38 cellular contexts compared by ENCODE assay signal in genomic region chr4:100852326-100852725, GRCh38.
"Had no signal": no experiment of that assay in that cellular context is flagged by ENCODE, and none has a peak within 500 bp of the region (broad histone marks: within the 10 kb centered on the region; RNA-seq: fewer than 3 reads in every experiment).

No MANE protein-coding gene starts in this region.

- H3K36me3 Mint-ChIP-seq: activated naive CD4-positive, alpha-beta T cell treated with anti-CD3 and anti-CD28 coated beads, Interleukin-2, amount 10 ng/mL, durations not matched to agents 7 days and 5 days; activated naive CD4-positive, alpha-beta T cell treated with anti-CD3 and anti-CD28 coated beads, Interleukin-2, amount 50 U/mL, for 24 hours; activated naive CD4-positive, alpha-beta T cell treated with anti-CD3 and anti-CD28 coated beads, Interleukin-2, amount 50 U/mL, for 72 hours; activated naive CD8-positive, alpha-beta T cell; activated naive CD8-positive, alpha-beta T cell treated with anti-CD3 and anti-CD28 coated beads for 36 hours; activated naive CD8-positive, alpha-beta T cell treated with anti-CD3 and anti-CD28 coated beads, Interleukin-2, amount 10 ng/mL, durations not matched to agents 7 days and 5 days; brain had no signal

- H3K4me1 ChIP-seq: adrenal gland, ascending aorta, body of pancreas had no signal

- H3K27me3 ChIP-seq: adrenal gland, ascending aorta, body of pancreas, brain microvascular endothelial cell, cardiac muscle cell had no signal

- H3K27ac ChIP-seq: adrenal gland, ascending aorta, body of pancreas, brain microvascular endothelial cell, cardiac muscle cell had no signal

- H3K27ac Mint-ChIP-seq: activated naive CD4-positive, alpha-beta T cell treated with anti-CD3 and anti-CD28 coated beads, Interleukin-2, amount 10 ng/mL, durations not matched to agents 7 days and 5 days; activated naive CD4-positive, alpha-beta T cell treated with anti-CD3 and anti-CD28 coated beads, Interleukin-2, amount 50 U/mL, for 24 hours; activated naive CD4-positive, alpha-beta T cell treated with anti-CD3 and anti-CD28 coated beads, Interleukin-2, amount 50 U/mL, for 72 hours; activated naive CD8-positive, alpha-beta T cell; activated naive CD8-positive, alpha-beta T cell treated with anti-CD3 and anti-CD28 coated beads for 36 hours; activated naive CD8-positive, alpha-beta T cell treated with anti-CD3 and anti-CD28 coated beads, Interleukin-2, amount 10 ng/mL, durations not matched to agents 7 days and 5 days; activated naive CD8-positive, alpha-beta T cell treated with anti-CD3 and anti-CD28 coated beads, Interleukin-2, amount 50 U/mL, for 24 hours; activated T-cell treated with anti-CD3 and anti-CD28 coated beads, Interleukin-2, amount 50 U/mL, for 24 hours; activated T-cell treated with anti-CD3 and anti-CD28 coated beads, Interleukin-2, amount 50 U/mL, for 72 hours; activated T-helper 1 cell treated with anti-CD3 and anti-CD28 coated beads, Interleukin-12 subunit alpha, Interleukin-12 subunit beta, Interleukin-2, Interleukin-4 antibody, amounts not matched to agents 30 ng/mL and 10 ng/mL and 1 ng/mL, durations not matched to agents 14 hours and 24 hours and 36 hours; activated T-helper 17 cell treated with anti-CD3 and anti-CD28 coated beads, Interleukin-2, amount 50 U/mL, for 72 hours; activated T-helper 2 cell treated with anti-CD3 and anti-CD28 coated beads, Interferon-gamma antibody, Interleukin-2, Interleukin-4, amounts not matched to agents 10 μg/mL and 5 μg/mL and 100 μg/mL, durations not matched to agents 14 hours and 24 hours and 36 hours; brain had no signal

- FAIRE-seq: astrocyte had no signal

- ATAC-seq: activated naive CD4-positive, alpha-beta T cell treated with anti-CD3 and anti-CD28 coated beads, Interleukin-2, amount 50 U/mL, for 72 hours; activated naive CD8-positive, alpha-beta T cell treated with anti-CD3 and anti-CD28 coated beads, Interleukin-2, amount 50 U/mL, for 24 hours; activated T-cell treated with anti-CD3 and anti-CD28 coated beads, Interleukin-2, amount 50 U/mL, for 4 hours; activated T-cell treated with anti-CD3 and anti-CD28 coated beads, Interleukin-2, amount 50 U/mL, for 72 hours; activated T-helper 17 cell treated with anti-CD3 and anti-CD28 coated beads, Interleukin-2, amount 50 U/mL, for 72 hours; body of pancreas had no signal

- H3K4me3 Mint-ChIP-seq: activated naive CD4-positive, alpha-beta T cell treated with anti-CD3 and anti-CD28 coated beads, Interleukin-2, amount 10 ng/mL, durations not matched to agents 7 days and 5 days; activated naive CD4-positive, alpha-beta T cell treated with anti-CD3 and anti-CD28 coated beads, Interleukin-2, amount 50 U/mL, for 24 hours; activated naive CD8-positive, alpha-beta T cell; activated naive CD8-positive, alpha-beta T cell treated with anti-CD3 and anti-CD28 coated beads for 36 hours; activated naive CD8-positive, alpha-beta T cell treated with anti-CD3 and anti-CD28 coated beads, Interleukin-2, amount 10 ng/mL, durations not matched to agents 7 days and 5 days; activated naive CD8-positive, alpha-beta T cell treated with anti-CD3 and anti-CD28 coated beads, Interleukin-2, amount 50 U/mL, for 24 hours; activated T-cell treated with anti-CD3 and anti-CD28 coated beads, Interleukin-2, amount 50 U/mL, for 24 hours; activated T-cell treated with anti-CD3 and anti-CD28 coated beads, Interleukin-2, amount 50 U/mL, for 4 hours; activated T-cell treated with anti-CD3 and anti-CD28 coated beads, Interleukin-2, amount 50 U/mL, for 72 hours; activated T-helper 1 cell treated with anti-CD3 and anti-CD28 coated beads, Interleukin-12 subunit alpha, Interleukin-12 subunit beta, Interleukin-2, Interleukin-4 antibody, amounts not matched to agents 30 ng/mL and 10 ng/mL and 1 ng/mL, durations not matched to agents 14 hours and 24 hours and 36 hours; activated T-helper 17 cell treated with anti-CD3 and anti-CD28 coated beads, Interleukin-2, amount 50 U/mL, for 72 hours; brain; central memory CD8-positive, alpha-beta T cell had no signal

- H3K36me3 ChIP-seq: adrenal gland, ascending aorta, brain microvascular endothelial cell, cardiac muscle cell had no signal

- H3K4me3 ChIP-seq: adrenal gland, ascending aorta, body of pancreas, cardiac muscle cell had no signal

- DNase-seq: activated effector memory CD4-positive, alpha-beta T cell treated with anti-CD3 and anti-CD28 coated beads, Interleukin-2, amount 50 U/mL, for 16 hours; activated effector memory CD4-positive, alpha-beta T cell treated with Interleukin-2 at 50 U/mL for 16 hours; activated gamma-delta T cell; activated gamma-delta T cell treated with Interleukin-2 at 50 U/mL for 16 hours; activated naive CD4-positive, alpha-beta T cell; activated naive CD4-positive, alpha-beta T cell treated with anti-CD3 and anti-CD28 coated beads, Interleukin-2, amount 10 ng/mL, durations not matched to agents 7 days and 5 days; activated naive CD4-positive, alpha-beta T cell treated with anti-CD3 and anti-CD28 coated beads, Interleukin-2, amount 50 U/mL, for 16 hours; activated naive CD4-positive, alpha-beta T cell treated with Interleukin-2 at 50 U/mL for 16 hours; activated naive CD8-positive, alpha-beta T cell treated with anti-CD3 and anti-CD28 coated beads for 36 hours; activated naive CD8-positive, alpha-beta T cell treated with anti-CD3 and anti-CD28 coated beads, Interleukin-2, amount 10 ng/mL, durations not matched to agents 7 days and 5 days; activated naive CD8-positive, alpha-beta T cell treated with anti-CD3 and anti-CD28 coated beads, Interleukin-2, amount 50 U/mL, for 24 hours; activated T-cell treated with anti-CD3 and anti-CD28 coated beads for 4 hours; activated T-cell treated with anti-CD3 and anti-CD28 coated beads, Interleukin-2, amount 50 U/mL, for 1 hour; activated T-cell treated with anti-CD3 and anti-CD28 coated beads, Interleukin-2, amount 50 U/mL, for 24 hours; activated T-cell treated with anti-CD3 and anti-CD28 coated beads, Interleukin-2, amount 50 U/mL, for 4 hours; activated T-cell treated with anti-CD3 and anti-CD28 coated beads, Interleukin-2, amount 50 U/mL, for 48 hours; activated T-cell treated with anti-CD3 and anti-CD28 coated beads, Interleukin-2, amount 50 U/mL, for 72 hours; adrenal gland; amniotic stem cell; amygdala; anterior cingulate cortex; aorta; body of pancreas; brain microvascular endothelial cell; caudate nucleus; central memory CD4-positive, alpha-beta T cell; cerebellar nuclear complex had no signal

- H3K9me3 ChIP-seq: adrenal gland, ascending aorta, body of pancreas had no signal

- H3K27me3 Mint-ChIP-seq: activated naive CD4-positive, alpha-beta T cell treated with anti-CD3 and anti-CD28 coated beads, Interleukin-2, amount 10 ng/mL, durations not matched to agents 7 days and 5 days; activated naive CD8-positive, alpha-beta T cell; activated naive CD8-positive, alpha-beta T cell treated with anti-CD3 and anti-CD28 coated beads for 36 hours; activated T-cell treated with anti-CD3 and anti-CD28 coated beads, Interleukin-2, amount 50 U/mL, for 24 hours; activated T-helper 17 cell treated with anti-CD3 and anti-CD28 coated beads, Interleukin-2, amount 50 U/mL, for 72 hours; brain; central memory CD8-positive, alpha-beta T cell had no signal

- H3K4me1 Mint-ChIP-seq: activated naive CD4-positive, alpha-beta T cell treated with anti-CD3 and anti-CD28 coated beads, Interleukin-2, amount 10 ng/mL, durations not matched to agents 7 days and 5 days; activated naive CD4-positive, alpha-beta T cell treated with anti-CD3 and anti-CD28 coated beads, Interleukin-2, amount 50 U/mL, for 24 hours; activated naive CD8-positive, alpha-beta T cell treated with anti-CD3 and anti-CD28 coated beads for 36 hours; activated naive CD8-positive, alpha-beta T cell treated with anti-CD3 and anti-CD28 coated beads, Interleukin-2, amount 10 ng/mL, durations not matched to agents 7 days and 5 days; activated naive CD8-positive, alpha-beta T cell treated with anti-CD3 and anti-CD28 coated beads, Interleukin-2, amount 50 U/mL, for 24 hours; activated T-helper 17 cell treated with anti-CD3 and anti-CD28 coated beads, Interleukin-2, amount 50 U/mL, for 72 hours had no signal

- H3K9me3 Mint-ChIP-seq: activated naive CD4-positive, alpha-beta T cell treated with anti-CD3 and anti-CD28 coated beads, Interleukin-2, amount 10 ng/mL, durations not matched to agents 7 days and 5 days; activated naive CD4-positive, alpha-beta T cell treated with anti-CD3 and anti-CD28 coated beads, Interleukin-2, amount 50 U/mL, for 24 hours; activated naive CD4-positive, alpha-beta T cell treated with anti-CD3 and anti-CD28 coated beads, Interleukin-2, amount 50 U/mL, for 72 hours; activated naive CD8-positive, alpha-beta T cell treated with anti-CD3 and anti-CD28 coated beads for 36 hours; activated naive CD8-positive, alpha-beta T cell treated with anti-CD3 and anti-CD28 coated beads, Interleukin-2, amount 10 ng/mL, durations not matched to agents 7 days and 5 days; activated naive CD8-positive, alpha-beta T cell treated with anti-CD3 and anti-CD28 coated beads, Interleukin-2, amount 50 U/mL, for 24 hours; activated T-cell treated with anti-CD3 and anti-CD28 coated beads, Interleukin-2, amount 50 U/mL, for 24 hours; activated T-cell treated with anti-CD3 and anti-CD28 coated beads, Interleukin-2, amount 50 U/mL, for 4 hours; activated T-cell treated with anti-CD3 and anti-CD28 coated beads, Interleukin-2, amount 50 U/mL, for 72 hours; activated T-helper 1 cell treated with anti-CD3 and anti-CD28 coated beads, Interleukin-12 subunit alpha, Interleukin-12 subunit beta, Interleukin-2, Interleukin-4 antibody, amounts not matched to agents 30 ng/mL and 10 ng/mL and 1 ng/mL, durations not matched to agents 14 hours and 24 hours and 36 hours; activated T-helper 2 cell treated with anti-CD3 and anti-CD28 coated beads, Interferon-gamma antibody, Interleukin-2, Interleukin-4, amounts not matched to agents 10 μg/mL and 5 μg/mL and 100 μg/mL, durations not matched to agents 14 hours and 24 hours and 36 hours; central memory CD8-positive, alpha-beta T cell had no signal
